In genomic region chr6:92125681-92126080, GRCh38 we compare ENCODE assay signal across 25 cellular contexts.
A peak's percentile ranks its signal among the peaks of the same experiment; 100 is the strongest.
DNase-seq lines count a peak whose midpoint lies in the region; ATAC-seq and TF ChIP-seq lines count a peak whose summit lies in the region.
"Had no signal": no experiment of that assay in that cellular context is flagged by ENCODE, and none has a peak within 500 bp of the region (broad histone marks: within the 10 kb centered on the region; RNA-seq: fewer than 3 reads in every experiment).

No MANE protein-coding gene starts in this region.

- no peak overlapping the region for H3K27ac Mint-ChIP-seq in GM23338
- H3K27ac Mint-ChIP-seq: B cell; CD14-positive monocyte; CD8-positive, alpha-beta memory T cell had no signal

- H3K9me3 ChIP-seq in hepatocyte (ENCODE audit: low read depth) (no peaks in the 10 kb centered on the region), left lung (no peaks in the 10 kb centered on the region), thyroid gland (no peaks in the 10 kb centered on the region)
- H3K9me3 ChIP-seq: SJCRH30 had no signal

- H3K9me2 ChIP-seq in GM23338 (ENCODE audit: insufficient read depth) (no peaks in the 10 kb centered on the region), hepatocyte (replicated peaks; ENCODE audit: insufficient read depth) (no peaks in the 10 kb centered on the region)

- peak; percentile 54 for DNase-seq in GM23338 (ENCODE audit: low spot score)
- no peak for DNase-seq in RWPE1 (ENCODE audit: low spot score)
- DNase-seq in hepatocyte (ENCODE audit: low spot score), result no peak
- no peak for DNase-seq in left lung
- no peak for DNase-seq in nucleus accumbens (lab: John Stamatoyannopoulos, UW)
- no peak for DNase-seq in NCI-H2196 (lab: John Stamatoyannopoulos, UW; ENCODE audit: unreplicated experiment)
- DNase-seq in thyroid gland, result no peak
- DNase-seq: CD8-positive, alpha-beta memory T cell; DMS79 treated with DMSO at 0.1 percent for 48 hours; GF-D8; Kasumi-1; MV-4-11; NCI-H1105 treated with DMSO at 0.1 percent for 48 hours; NCI-H146; NCI-H1930; NCI-H2107; NCI-H2227 treated with DMSO at 0.1 percent for 48 hours; NCI-H526 treated with DMSO at 0.1 percent for 48 hours had no signal

- H3K4me1 Mint-ChIP-seq in GM23338, result peaks cover 19% of the 10 kb centered on the region
- H3K4me1 Mint-ChIP-seq: B cell; CD8-positive, alpha-beta memory T cell had no signal

- H3K79me2 ChIP-seq in GM23338 (replicated peaks; ENCODE audit: insufficient read depth) (no peaks in the 10 kb centered on the region), hepatocyte (no peaks in the 10 kb centered on the region)

- H4K20me1 ChIP-seq in GM23338 (replicated peaks; ENCODE audit: insufficient read depth), result no peaks in the 10 kb centered on the region
- H4K20me1 ChIP-seq in hepatocyte (ENCODE audit: insufficient read depth, poor library complexity, severe bottlenecking), result no peaks in the 10 kb centered on the region

- intact Hi-C loops in left lung (cut with DNase I) (no loop called here), thyroid gland (cut with DNase I) (no loop called here)

- H3K4me3 Mint-ChIP-seq in GM23338, result no peak overlapping the region
- H3K4me3 Mint-ChIP-seq: B cell; CD14-positive monocyte; CD8-positive, alpha-beta memory T cell had no signal

- peaks cover 16% of the 10 kb centered on the region; the same call in 1 of the 2 replicates for H3K4me1 ChIP-seq in GM23338 (ENCODE audit: insufficient read depth)
- peaks cover 27% of the 10 kb centered on the region for H3K4me1 ChIP-seq in hepatocyte (ENCODE audit: insufficient read depth)
- no peaks in the 10 kb centered on the region for H3K4me1 ChIP-seq in left lung
- no peaks in the 10 kb centered on the region for H3K4me1 ChIP-seq in thyroid gland

- no peak overlapping the region for H3K27ac ChIP-seq in GM23338 (ENCODE audit: low read depth)
- peak overlapping the region; percentile 74 for H3K27ac ChIP-seq in RWPE1
- peak overlapping the region; percentile 61 for H3K27ac ChIP-seq in hepatocyte
- H3K27ac ChIP-seq in left lung, result no peak overlapping the region
- no peak overlapping the region for H3K27ac ChIP-seq in thyroid gland
- H3K27ac ChIP-seq: SJCRH30 had no signal

- peaks cover 6% of the 10 kb centered on the region for H3K27me3 Mint-ChIP-seq in GM23338 (ENCODE audit: insufficient read depth, low read depth, poor library complexity)
- H3K27me3 Mint-ChIP-seq: B cell; CD8-positive, alpha-beta memory T cell had no signal

- H3K27me3 ChIP-seq in GM23338 (ENCODE audit: insufficient read depth) (no peaks in the 10 kb centered on the region), hepatocyte (no peaks in the 10 kb centered on the region), left lung (no peaks in the 10 kb centered on the region), thyroid gland (no peaks in the 10 kb centered on the region)
- H3K27me3 ChIP-seq: SJCRH30 had no signal

- POLR2A ChIA-PET in RWPE1 (lab: Yijun Ruan, JAX; ENCODE audit: low non-redundant PET), result no interaction called here

- TF ChIP-seq CTCF in GM23338 (conservative IDR thresholded peaks at IDR 0.05; ENCODE audit: low read depth in 2 of 2), result no peak
- TF ChIP-seq CTCF in RWPE1 (conservative IDR thresholded peaks at IDR 0.05; ENCODE audit: low read depth), result no peak
- no peak for TF ChIP-seq CTCF in hepatocyte (IDR thresholded peaks at IDR 0.05; ENCODE audit: poor library complexity)
- no peak for TF ChIP-seq CTCF in left lung (IDR thresholded peaks at IDR 0.05)
- no peak for TF ChIP-seq CTCF in thyroid gland (IDR thresholded peaks at IDR 0.05)

- H3K4me3 ChIP-seq in GM23338 (no peak overlapping the region), hepatocyte (no peak overlapping the region), left lung (no peak overlapping the region), thyroid gland (replicated peaks in 1 of 3) (no peak overlapping the region)
- H3K4me3 ChIP-seq: K562, SJCRH30 had no signal

- no peak for TF ChIP-seq POLR2A in thyroid gland (IDR thresholded peaks at IDR 0.05)

- no peaks in the 10 kb centered on the region for H3F3A ChIP-seq in GM23338 (replicated peaks; ENCODE audit: low read depth)

- H3K9me3 Mint-ChIP-seq in GM23338, result no peaks in the 10 kb centered on the region

- H3K4me2 ChIP-seq in GM23338, result no peak overlapping the region
- H3K4me2 ChIP-seq in hepatocyte, result no peak overlapping the region

- H2AFZ ChIP-seq in GM23338, result no peak overlapping the region
- H2AFZ ChIP-seq in hepatocyte, result no peak overlapping the region

- ATAC-seq in GM23338, result peak; percentile 82
- peak; percentile 75 for ATAC-seq in left lung
- no peak for ATAC-seq in HG03108 (IDR thresholded peaks at IDR 0.05; ENCODE audit: unreplicated experiment)
- ATAC-seq: K562, Right ventricle myocardium inferior, SK-N-SH treated with all-trans-retinoic acid at 6 μM for 48 hours had no signal

- no peaks in the 10 kb centered on the region for H3K36me3 ChIP-seq in GM23338 (ENCODE audit: insufficient read depth)
- no peaks in the 10 kb centered on the region for H3K36me3 ChIP-seq in hepatocyte (replicated peaks; ENCODE audit: insufficient read depth, low read depth)
- H3K36me3 ChIP-seq in left lung, result no peaks in the 10 kb centered on the region
- no peaks in the 10 kb centered on the region for H3K36me3 ChIP-seq in thyroid gland
- H3K36me3 ChIP-seq: SJCRH30 had no signal

- H3K36me3 Mint-ChIP-seq in GM23338 (ENCODE audit: low read depth), result no peaks in the 10 kb centered on the region
- H3K36me3 Mint-ChIP-seq: CD14-positive monocyte; CD8-positive, alpha-beta memory T cell had no signal

- CTCF ChIA-PET in RWPE1 (lab: Yijun Ruan, JAX), result interaction anchor here (0.5 to 0.6 kb wide), 2 partner anchors 146 to 1518 kb away, joined by 3 read pairs; no protein-coding TSS in a partner anchor

- WGBS in hepatocyte (ENCODE audit: low lambda C conversion rate, missing lambda C conversion rate), result 69% methylated on average over 3 of the region's 4 CpGs
- WGBS in thyroid gland, 2 donors, result 42 to 46% methylated on average over 4 of the region's 4 CpGs

TF ChIP-seq in GM23338, 12 proteins besides CTCF, POLR2A, EP300 and RAD21 (continues in another document):
- TF ChIP-seq POLR2AphosphoS5 (IDR thresholded peaks at IDR 0.05; ENCODE audit: low read depth), result no peak
- no peak for TF ChIP-seq ETS1 (IDR thresholded peaks at IDR 0.05)
- no peak for TF ChIP-seq ZNF114 (CRISPR knock-in tag; IDR thresholded peaks at IDR 0.05)
- TF ChIP-seq STAT1 (IDR thresholded peaks at IDR 0.05; ENCODE audit: unreplicated experiment), result no peak
- TF ChIP-seq REST (IDR thresholded peaks at IDR 0.05; ENCODE audit: unreplicated experiment), result no peak
- no peak for TF ChIP-seq NANOG (IDR thresholded peaks at IDR 0.05; ENCODE audit: borderline replicate concordance)
- TF ChIP-seq EZH2 (IDR thresholded peaks at IDR 0.05; ENCODE audit: low read depth, unreplicated experiment), result no peak

Comparison
In these comparisons a context has a peak if more than half of its experiments do, and no peak if none do; other contexts are left out.
1. H3K27ac ChIP-seq: peak in RWPE1 (single experiment) and hepatocyte (single experiment); none in GM23338 (single experiment), left lung (0 of 2) and thyroid gland (0 of 3).